18 cellular contexts compared by ENCODE assay signal in the genomic region with DNA sequence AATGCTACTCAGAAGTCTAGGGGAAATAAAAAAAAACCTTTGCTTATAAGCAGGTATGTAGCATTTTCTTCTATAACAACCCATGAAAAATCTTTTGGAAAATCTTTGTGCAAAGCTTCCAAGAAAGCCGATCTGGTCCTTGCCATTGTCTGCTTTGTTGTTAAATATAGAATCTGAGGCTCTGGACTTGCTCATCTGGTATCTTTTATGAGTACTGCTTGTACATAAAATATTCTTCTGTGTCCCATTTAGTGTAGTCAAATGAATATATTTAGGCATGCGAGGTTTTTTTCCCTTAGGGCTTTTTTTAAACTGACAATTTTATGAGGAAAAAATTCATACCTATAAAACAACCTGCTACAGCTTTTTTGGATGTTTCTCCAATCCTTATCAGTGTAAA.
"Had no signal": no experiment of that assay in that cellular context is flagged by ENCODE, and none has a peak within 500 bp of the region (broad histone marks: within the 10 kb centered on the region; RNA-seq: fewer than 3 reads in every experiment).

No MANE protein-coding gene starts in this region.

- ATAC-seq: activated naive CD4-positive, alpha-beta T cell treated with anti-CD3 and anti-CD28 coated beads, Interleukin-2, amount 50 U/mL, for 72 hours; activated T-helper 17 cell treated with anti-CD3 and anti-CD28 coated beads, Interleukin-2, amount 50 U/mL, for 72 hours; stimulated activated memory B cell treated with anti-CD40 and anti-IgM and Interleukin-4, amounts not matched to agents 10 μg/mL and 1 μg/mL and 100 μg/mL, for 72 hours; T-cell had no signal

- H3K4me2 ChIP-seq: smooth muscle cell had no signal

- DNase-seq: activated CD4-positive, alpha-beta T cell treated with anti-CD3 and anti-CD28 coated beads, Interleukin-2, amount 50 U/mL, for 4 hours; activated CD8-positive, alpha-beta memory T cell treated with anti-CD3 and anti-CD28 coated beads for 24 hours; activated CD8-positive, alpha-beta memory T cell treated with anti-CD3 and anti-CD28 coated beads, Interleukin-2, amount 50 U/mL, for 4 hours; activated T-cell treated with anti-CD3 and anti-CD28 coated beads, Interleukin-2, amount 50 U/mL, for 24 hours; brain microvascular endothelial cell; kidney; ovary; stimulated activated CD4-positive, alpha-beta T cell treated with anti-CD3 and anti-CD28 coated beads, Interleukin-15, amount 100 ng/mL, for 24 hours; upper lobe of right lung had no signal

- H3K9me3 ChIP-seq: ascending aorta, neutrophil, ovary, right lobe of liver, upper lobe of right lung had no signal

- H3K27me3 ChIP-seq: ascending aorta, brain microvascular endothelial cell, neutrophil, ovary, right lobe of liver, upper lobe of right lung had no signal

- H3K27ac ChIP-seq: ascending aorta, brain microvascular endothelial cell, epithelial cell of prostate, neutrophil, ovary, right lobe of liver, upper lobe of right lung had no signal

- H3K36me3 ChIP-seq: ascending aorta, brain microvascular endothelial cell, neutrophil, ovary, right lobe of liver, upper lobe of right lung had no signal

- H3K4me3 ChIP-seq: ascending aorta, ovary, right lobe of liver, smooth muscle cell, upper lobe of right lung had no signal
